ENCODE assay signal across 27 cellular contexts in the genomic region with DNA sequence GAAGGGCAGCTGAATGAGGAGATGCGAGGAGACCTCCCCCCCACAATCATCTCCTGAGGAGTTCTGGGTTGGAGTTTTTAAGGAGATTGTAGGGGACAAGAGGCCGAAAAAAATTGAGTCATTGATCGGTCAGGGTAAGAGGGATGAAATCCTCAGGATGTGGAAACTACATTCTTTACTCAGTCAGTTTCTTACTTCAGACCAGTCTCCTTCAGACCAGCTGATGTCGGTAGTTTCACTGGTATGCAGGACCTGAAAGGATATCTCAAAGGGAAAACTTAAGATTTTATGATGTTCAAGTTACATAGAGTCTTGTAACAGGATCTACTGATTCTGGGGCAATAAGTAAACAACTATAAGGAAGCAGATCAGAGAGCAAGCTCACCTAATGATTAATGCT.
"Had no signal": no experiment of that assay in that cellular context is flagged by ENCODE, and none has a peak within 500 bp of the region (broad histone marks: within the 10 kb centered on the region; RNA-seq: fewer than 3 reads in every experiment).

No MANE protein-coding gene starts in this region.

- H3K27ac Mint-ChIP-seq: mesothelial cell of epicardium; naive thymus-derived CD8-positive, alpha-beta T cell had no signal

- H3K27ac ChIP-seq: colonic mucosa, dorsolateral prefrontal cortex, esophagus squamous epithelium, gastrocnemius medialis, heart right ventricle, lower lobe of right lung had no signal

- H3K4me3 ChIP-seq: colonic mucosa, dorsolateral prefrontal cortex, esophagus squamous epithelium, gastrocnemius medialis, heart right ventricle, left lung, lower lobe of right lung, mucosa of descending colon had no signal

- H3K4me1 ChIP-seq: colonic mucosa, esophagus squamous epithelium, gastrocnemius medialis, heart right ventricle, left lung, lower lobe of right lung had no signal

- H3K4me1 Mint-ChIP-seq: naive thymus-derived CD8-positive, alpha-beta T cell had no signal

- H3K9me3 ChIP-seq: colonic mucosa, esophagus squamous epithelium, gastrocnemius medialis had no signal

- H3K4me3 Mint-ChIP-seq: mesothelial cell of epicardium; naive B cell; naive thymus-derived CD8-positive, alpha-beta T cell had no signal

- ATAC-seq: esophagus mucosa; gastrocnemius medialis; heart right ventricle; left colon; left ventricle myocardium superior; mucosa of descending colon; naive thymus-derived CD8-positive, alpha-beta T cell had no signal

- H3K36me3 ChIP-seq: colonic mucosa, esophagus squamous epithelium, gastrocnemius medialis, heart right ventricle, left lung, lower lobe of right lung had no signal

- H3K27me3 ChIP-seq: colonic mucosa, dorsolateral prefrontal cortex, gastrocnemius medialis, heart right ventricle, left lung had no signal

- DNase-seq: colonic mucosa; dermis blood vessel endothelial cell; dorsolateral prefrontal cortex; effector CD4-positive, alpha-beta T cell; effector memory CD4-positive, alpha-beta T cell; erythroblast; esophagus squamous epithelium; foreskin fibroblast; foreskin melanocyte; gastrocnemius medialis; glutamatergic neuron; head of caudate nucleus; heart right ventricle; hippocampal formation; islet precursor cell; kidney; kidney glomerular epithelial cell; left colon; left lung; left ventricle myocardium superior; lower lobe of right lung; mesenchymal stem cell; mucosa of descending colon; naive B cell; naive thymus-derived CD8-positive, alpha-beta T cell had no signal
